8 cellular contexts compared by ENCODE assay signal in the genomic region with DNA sequence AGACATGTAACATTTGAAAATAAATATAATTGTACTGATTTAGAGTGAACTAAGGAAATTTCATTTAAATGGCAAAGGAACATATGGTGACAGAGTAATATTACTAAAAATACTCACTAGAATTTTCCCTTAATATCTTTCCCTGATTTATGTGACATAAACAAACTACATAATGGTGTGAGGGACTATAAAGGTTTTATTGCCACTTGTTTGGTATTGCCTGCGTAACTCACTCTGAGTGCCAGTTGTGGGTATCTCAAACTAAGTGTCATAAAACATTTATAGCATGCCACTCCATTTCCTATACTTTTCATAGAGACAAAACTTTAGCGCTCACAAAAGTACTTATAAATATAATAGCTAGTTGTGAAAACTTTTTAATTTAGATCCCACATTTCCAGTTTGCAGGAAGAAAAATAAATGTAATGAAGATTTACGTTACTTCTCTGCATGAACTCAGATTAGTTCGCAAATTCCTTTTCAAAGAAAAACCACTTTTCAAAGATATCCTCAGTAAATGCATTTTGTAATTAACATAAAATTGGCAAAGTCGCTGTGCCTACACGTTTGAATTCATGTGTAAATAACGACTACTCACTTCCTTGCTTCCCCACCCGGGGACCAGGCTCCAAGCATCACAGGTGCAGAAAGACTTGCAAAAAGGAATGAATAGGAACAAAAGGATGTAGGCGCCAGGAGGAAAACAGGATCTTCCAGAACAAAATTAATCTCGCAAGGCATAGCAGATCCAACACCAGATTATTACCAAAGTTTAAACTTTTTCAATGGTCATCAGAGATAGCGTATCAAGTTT. TPM values are rescaled to one million over a fixed set of nuclear protein-coding genes. Genes with fewer than 3 reads are reported as not detected.
A peak's percentile ranks its signal among the peaks of the same experiment; 100 is the strongest.
DNase-seq lines count a peak whose midpoint lies in the region; ATAC-seq and TF ChIP-seq lines count a peak whose summit lies in the region.

No MANE protein-coding gene starts in this region.

- in situ Hi-C loops in brain microvascular endothelial cell (cut with HindIII; ENCODE audit: low pct_ligation_motif_present, low sequenced_read_pairs): no loop called here

- peaks cover 8% of the 10 kb centered on the region for H3K27me3 Mint-ChIP-seq in activated T-helper 2 cell treated with anti-CD3 and anti-CD28 coated beads, Interferon-gamma antibody, Interleukin-2, Interleukin-4, amounts not matched to agents 10 μg/mL and 5 μg/mL and 100 μg/mL, durations not matched to agents 14 hours and 24 hours and 36 hours (ENCODE audit: low read depth)
- H3K27me3 Mint-ChIP-seq in naive B cell: no peaks in the 10 kb centered on the region

- no peak overlapping the region for H3K4me3 ChIP-seq in LNCaP clone FGC (ENCODE audit: low read depth, low read length)
- H3K4me3 ChIP-seq in left ventricle myocardium inferior: no peak overlapping the region
- no peak overlapping the region for H3K4me3 ChIP-seq in brain microvascular endothelial cell (ENCODE audit: low read depth, low read length)

- H3K27ac ChIP-seq in left ventricle myocardium inferior (replicated peaks): no peak overlapping the region
- H3K27ac ChIP-seq in brain microvascular endothelial cell: no peak overlapping the region

- H3K9me3 Mint-ChIP-seq in activated T-helper 2 cell treated with anti-CD3 and anti-CD28 coated beads, Interferon-gamma antibody, Interleukin-2, Interleukin-4, amounts not matched to agents 10 μg/mL and 5 μg/mL and 100 μg/mL, durations not matched to agents 14 hours and 24 hours and 36 hours: no peaks in the 10 kb centered on the region
- H3K9me3 Mint-ChIP-seq in naive B cell: no peaks in the 10 kb centered on the region

- ATAC-seq in naive B cell (ENCODE audit: low read depth in 2 of 2): no peak
- ATAC-seq in GM18867 (IDR thresholded peaks at IDR 0.05; ENCODE audit: unreplicated experiment): no peak

- no peak overlapping the region for H3K27ac Mint-ChIP-seq in activated T-helper 2 cell treated with anti-CD3 and anti-CD28 coated beads, Interferon-gamma antibody, Interleukin-2, Interleukin-4, amounts not matched to agents 10 μg/mL and 5 μg/mL and 100 μg/mL, durations not matched to agents 14 hours and 24 hours and 36 hours
- H3K27ac Mint-ChIP-seq in naive B cell: peak overlapping the region in 5 of 6 donors; percentile 34 to 90 (median 79)

- TF ChIP-seq CTCF in LNCaP clone FGC (IDR thresholded peaks at IDR 0.05; ENCODE audit: control insufficient read depth, extremely low read depth, insufficient read depth) (no peak), left ventricle myocardium inferior (IDR thresholded peaks at IDR 0.05; ENCODE audit: borderline replicate concordance) (no peak), brain microvascular endothelial cell (IDR thresholded peaks at IDR 0.05; ENCODE audit: low read depth, low read length, missing control alignments) (no peak)

- no peaks in the 10 kb centered on the region for H3K36me3 ChIP-seq in left ventricle myocardium inferior
- H3K36me3 ChIP-seq in brain microvascular endothelial cell (replicated peaks): no peaks in the 10 kb centered on the region

- H3K4me1 ChIP-seq in left ventricle myocardium inferior: peaks cover 41% of the 10 kb centered on the region

- intact Hi-C loops in activated T-helper 2 cell treated with anti-CD3 and anti-CD28 coated beads, Interferon-gamma antibody, Interleukin-2, Interleukin-4, amounts not matched to agents 10 μg/mL and 5 μg/mL and 100 μg/mL, durations not matched to agents 14 hours and 24 hours and 36 hours (cut with micrococcal nuclease): loop anchor here (5.0 kb wide), 1 partner anchor 309 kb away; the partner anchor contains the start of gene EIF3M
- intact Hi-C loops in left ventricle myocardium inferior (cut with micrococcal nuclease): loop anchor here (10.0 kb wide), 1 partner anchor 306 kb away; the partner anchor contains the start of gene EIF3M

- no peaks in the 10 kb centered on the region for H3K27me3 ChIP-seq in left ventricle myocardium inferior (ENCODE audit: low read depth)
- no peaks in the 10 kb centered on the region for H3K27me3 ChIP-seq in brain microvascular endothelial cell (replicated peaks)

- peaks cover 21% of the 10 kb centered on the region for H3K4me1 Mint-ChIP-seq in activated T-helper 2 cell treated with anti-CD3 and anti-CD28 coated beads, Interferon-gamma antibody, Interleukin-2, Interleukin-4, amounts not matched to agents 10 μg/mL and 5 μg/mL and 100 μg/mL, durations not matched to agents 14 hours and 24 hours and 36 hours (ENCODE audit: low read depth)
- H3K4me1 Mint-ChIP-seq in naive B cell: peaks cover 16 to 22% (median 22%) of the 10 kb centered on the region in 3 donors

- peak overlapping the region; percentile 82 for H3K4me3 Mint-ChIP-seq in activated T-helper 2 cell treated with anti-CD3 and anti-CD28 coated beads, Interferon-gamma antibody, Interleukin-2, Interleukin-4, amounts not matched to agents 10 μg/mL and 5 μg/mL and 100 μg/mL, durations not matched to agents 14 hours and 24 hours and 36 hours (ENCODE audit: low read depth)
- H3K4me3 Mint-ChIP-seq in naive B cell: peak overlapping the region in 7 of 8 donors; percentile 60 to 97 (median 91)

- no peaks in the 10 kb centered on the region for H3K9me3 ChIP-seq in left ventricle myocardium inferior (replicated peaks)

- peaks cover 6% of the 10 kb centered on the region for H3K36me3 Mint-ChIP-seq in activated T-helper 2 cell treated with anti-CD3 and anti-CD28 coated beads, Interferon-gamma antibody, Interleukin-2, Interleukin-4, amounts not matched to agents 10 μg/mL and 5 μg/mL and 100 μg/mL, durations not matched to agents 14 hours and 24 hours and 36 hours (ENCODE audit: low read depth)
- H3K36me3 Mint-ChIP-seq in naive B cell: no peaks in the 10 kb centered on the region

- DNase-seq in ELF-1 (ENCODE audit: low read depth, low spot score): peak; percentile 30
- DNase-seq in LNCaP clone FGC (ENCODE audit: low read depth): peak; percentile 78
- no peak for DNase-seq in activated T-helper 2 cell treated with anti-CD3 and anti-CD28 coated beads, Interferon-gamma antibody, Interleukin-2, Interleukin-4, amounts not matched to agents 10 μg/mL and 5 μg/mL and 100 μg/mL, durations not matched to agents 14 hours and 24 hours and 36 hours (ENCODE audit: low spot score)
- no peak for DNase-seq in naive B cell
- no peak for DNase-seq in left ventricle myocardium inferior
- no peak for DNase-seq in stimulated activated CD4-positive, alpha-beta T cell treated with anti-CD3 and anti-CD28 coated beads, Interleukin-12 subunit alpha, Interleukin-12 subunit beta, amount 100 ng/mL, for 4 hours
- no peak for DNase-seq in brain microvascular endothelial cell

RNA-seq across cellular contexts. Expression of gene QSER1, which starts 1.6 kb away (rescaled TPM):
- 17.9 and 18.2 TPM in 2 replicates for total RNA-seq in activated T-helper 2 cell treated with anti-CD3 and anti-CD28 coated beads, Interferon-gamma antibody, Interleukin-2, Interleukin-4, amounts not matched to agents 10 μg/mL and 5 μg/mL and 100 μg/mL, durations not matched to agents 14 hours and 24 hours and 36 hours
- polyA plus RNA-seq in naive B cell (ENCODE audit: low read depth in 6 of 6): 1 to 10 TPM in 5 of 6 donors, not detected in 1; 1.0 to 2.0 (median 1.8) TPM
- 15.0 TPM for total RNA-seq in left ventricle myocardium inferior

Comparison
In these comparisons a context has a peak if more than half of its experiments do, and no peak if none do; other contexts are left out.
1. DNase-seq: peak in ELF-1 (single experiment) and LNCaP clone FGC (single experiment); none in activated T-helper 2 cell treated with anti-CD3 and anti-CD28 coated beads, Interferon-gamma antibody, Interleukin-2, Interleukin-4, amounts not matched to agents 10 μg/mL and 5 μg/mL and 100 μg/mL, durations not matched to agents 14 hours and 24 hours and 36 hours (single experiment), naive B cell (single experiment), left ventricle myocardium inferior (single experiment), stimulated activated CD4-positive, alpha-beta T cell treated with anti-CD3 and anti-CD28 coated beads, Interleukin-12 subunit alpha, Interleukin-12 subunit beta, amount 100 ng/mL, for 4 hours (single experiment) and brain microvascular endothelial cell (single experiment).